In the genomic region with DNA sequence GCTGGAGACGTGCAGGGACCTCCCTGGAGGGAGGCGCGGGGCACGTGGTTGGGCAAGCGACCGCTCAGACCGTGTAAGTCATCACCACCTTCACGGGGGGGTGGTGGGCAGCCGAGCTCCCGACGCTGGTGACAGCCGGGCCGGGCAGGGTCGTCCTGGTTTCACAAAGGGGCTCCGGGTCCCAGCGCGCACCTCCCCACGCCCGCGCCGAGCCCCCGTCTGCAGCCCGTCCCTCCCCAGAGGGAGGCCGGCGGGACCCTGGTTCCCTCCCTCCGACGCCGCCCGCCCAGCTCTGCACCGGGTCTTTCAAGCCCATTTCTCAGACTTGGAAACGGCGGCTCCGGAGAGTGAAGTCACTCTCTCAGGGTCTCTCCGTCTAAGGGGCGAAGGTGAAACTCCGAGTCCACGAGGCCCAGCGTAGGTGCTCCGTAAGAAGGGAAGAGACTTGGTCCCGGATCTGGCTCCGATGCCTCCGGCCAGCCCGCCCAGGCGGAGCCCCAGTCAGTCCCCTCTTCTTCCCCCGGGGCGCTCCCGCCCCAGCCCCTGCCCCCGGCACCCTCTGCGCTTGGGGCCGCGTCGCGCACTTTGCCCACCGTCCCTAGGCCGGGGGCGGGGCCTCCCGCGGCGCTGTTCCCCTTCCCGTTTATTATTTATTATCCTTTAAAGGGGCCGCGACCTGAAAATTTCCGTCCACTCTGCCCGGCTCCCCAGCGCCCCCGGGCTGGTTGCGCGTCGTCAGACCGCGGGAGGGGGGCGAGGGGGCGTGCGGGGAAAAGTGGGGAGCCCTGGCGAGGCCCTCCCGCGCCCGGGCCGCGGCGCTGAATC, we compare ENCODE assay signal across 1 cellular context.
TF ChIP-seq lines count a peak whose summit lies in the region.

No MANE protein-coding gene starts in this region.

TF ChIP-seq in IMR-90, 13 proteins besides CTCF, POLR2A, EP300 and RAD21:
- no peak for TF ChIP-seq MAFK (IDR thresholded peaks at IDR 0.05; ENCODE audit: low read depth, low read length)
- TF ChIP-seq CEBPB (IDR thresholded peaks at IDR 0.05; ENCODE audit: low read depth, low read length): 0 out of 2 replicates have a peak, but pooled peaks have one; percentile 6
- TF ChIP-seq NFE2L2 (IDR thresholded peaks at IDR 0.05; ENCODE audit: low read depth, low read length): no peak
- no peak for TF ChIP-seq SMC3 (IDR thresholded peaks at IDR 0.05; ENCODE audit: low read depth, low read length)
- TF ChIP-seq, protein P1, sequence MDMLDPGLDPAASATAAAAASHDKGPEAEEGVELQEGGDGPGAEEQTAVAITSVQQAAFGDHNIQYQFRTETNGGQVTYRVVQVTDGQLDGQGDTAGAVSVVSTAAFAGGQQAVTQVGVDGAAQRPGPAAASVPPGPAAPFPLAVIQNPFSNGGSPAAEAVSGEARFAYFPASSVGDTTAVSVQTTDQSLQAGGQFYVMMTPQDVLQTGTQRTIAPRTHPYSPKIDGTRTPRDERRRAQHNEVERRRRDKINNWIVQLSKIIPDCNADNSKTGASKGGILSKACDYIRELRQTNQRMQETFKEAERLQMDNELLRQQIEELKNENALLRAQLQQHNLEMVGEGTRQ (IDR thresholded peaks at IDR 0.05; ENCODE audit: low read depth, low read length): peak; percentile 77
- peak; percentile 91 for TF ChIP-seq MAZ (IDR thresholded peaks at IDR 0.05; ENCODE audit: borderline replicate concordance, low read depth, low read length)
- no peak for TF ChIP-seq RFX5 (IDR thresholded peaks at IDR 0.05; ENCODE audit: low read depth, low read length)
- peak; percentile 84; the same call in 1 of the 2 replicates for TF ChIP-seq MXI1 (IDR thresholded peaks at IDR 0.05; ENCODE audit: borderline replicate concordance, low read depth, low read length)
- no peak for TF ChIP-seq CHD1 (IDR thresholded peaks at IDR 0.05; ENCODE audit: low read depth, low read length)
